Comparison of ENCODE assay signal across 18 cellular contexts in genomic region chr20:24588047-24588635, GRCh38.
A peak's percentile ranks its signal among the peaks of the same experiment; 100 is the strongest.
DNase-seq lines count a peak whose midpoint lies in the region; ATAC-seq and TF ChIP-seq lines count a peak whose summit lies in the region.
"Had no signal": no experiment of that assay in that cellular context is flagged by ENCODE, and none has a peak within 500 bp of the region (broad histone marks: within the 10 kb centered on the region; RNA-seq: fewer than 3 reads in every experiment).

No MANE protein-coding gene starts in this region.

- H3K36me3 Mint-ChIP-seq in brain (no peaks in the 10 kb centered on the region), neural progenitor cell (no peaks in the 10 kb centered on the region)
- H3K36me3 Mint-ChIP-seq in CD8-positive, alpha-beta T cell = no peaks in the 10 kb centered on the region
- H3K36me3 Mint-ChIP-seq: CD4-positive, CD25-positive, alpha-beta regulatory T cell had no signal

- H3K9ac ChIP-seq in SK-N-SH (no peak overlapping the region), neural progenitor cell (no peak overlapping the region)

- CTCF ChIA-PET in SK-N-SH (lab: Yijun Ruan, JAX) = interaction anchor here (0.7 to 1.6 kb wide), 3 partner anchors 23 to 107 kb away, joined by 3 to 4 read pairs (median 3); no protein-coding TSS in a partner anchor
- CTCF ChIA-PET in CD8-positive, alpha-beta T cell (lab: Charles Lee) = interaction anchor here (0.6 kb wide), 1 partner anchor 19 kb away, joined by 3 read pairs; no protein-coding TSS in a partner anchor

- H3K4me2 ChIP-seq in SK-N-SH (no peak overlapping the region; the same call in 1 of the 2 replicates), neural progenitor cell (no peak overlapping the region)

- peaks cover 32% of the 10 kb centered on the region for H3K4me1 Mint-ChIP-seq in brain
- H3K4me1 Mint-ChIP-seq in neural progenitor cell = peaks cover 5% of the 10 kb centered on the region
- no peaks in the 10 kb centered on the region for H3K4me1 Mint-ChIP-seq in CD8-positive, alpha-beta T cell (ENCODE audit: low read depth)
- H3K4me1 Mint-ChIP-seq: CD4-positive, CD25-positive, alpha-beta regulatory T cell had no signal

- TF ChIP-seq CTCF in SK-N-SH (IDR thresholded peaks at IDR 0.05) = no peak
- no peak for TF ChIP-seq CTCF in brain (conservative IDR thresholded peaks at IDR 0.05)
- TF ChIP-seq CTCF in neural progenitor cell (IDR thresholded peaks at IDR 0.05) = no peak
- no peak for TF ChIP-seq CTCF in foreskin keratinocyte (conservative IDR thresholded peaks at IDR 0.05)
- no peak for TF ChIP-seq CTCF in CD8-positive, alpha-beta T cell (IDR thresholded peaks at IDR 0.05)

- H3K27ac Mint-ChIP-seq in brain (peak overlapping the region in 3 of 5 experiments; percentile 28 to 75 (median 42)), neural progenitor cell (peak overlapping the region; percentile 46)
- no peak overlapping the region for H3K27ac Mint-ChIP-seq in CD8-positive, alpha-beta T cell
- H3K27ac Mint-ChIP-seq: B cell; CD4-positive, CD25-positive, alpha-beta regulatory T cell had no signal

- no peaks in the 10 kb centered on the region for H3K27me3 ChIP-seq in SK-N-SH (ENCODE audit: insufficient read depth)
- H3K27me3 ChIP-seq in neural progenitor cell = no peaks in the 10 kb centered on the region
- H3K27me3 ChIP-seq in foreskin keratinocyte = no peaks in the 10 kb centered on the region
- H3K27me3 ChIP-seq in CD8-positive, alpha-beta T cell (ENCODE audit: insufficient read depth, low read length) = no peaks in the 10 kb centered on the region

- H3K79me2 ChIP-seq in SK-N-SH (ENCODE audit: insufficient read depth) (no peaks in the 10 kb centered on the region), neural progenitor cell (ENCODE audit: low read depth) (no peaks in the 10 kb centered on the region)

- H3K27me3 Mint-ChIP-seq in brain (peaks cover 12% of the 10 kb centered on the region), neural progenitor cell (ENCODE audit: insufficient read depth, low read depth) (peaks cover 3% of the 10 kb centered on the region)
- H3K27me3 Mint-ChIP-seq in CD8-positive, alpha-beta T cell (ENCODE audit: low read depth) = no peaks in the 10 kb centered on the region
- H3K27me3 Mint-ChIP-seq: B cell; CD4-positive, CD25-positive, alpha-beta regulatory T cell had no signal

- H3K4me1 ChIP-seq in SK-N-SH (ENCODE audit: control insufficient read depth in 1 of 2, insufficient read depth in 2 of 2, low read depth in 1 of 2, low read length in 1 of 2) (peaks cover 0 to 40% of the 10 kb centered on the region in 2 experiments; a peak in 2 of 4 replicates), neural progenitor cell (no peaks in the 10 kb centered on the region), foreskin keratinocyte (no peaks in the 10 kb centered on the region)
- no peaks in the 10 kb centered on the region for H3K4me1 ChIP-seq in CD8-positive, alpha-beta T cell (ENCODE audit: insufficient read depth, low read length)

- H3K4me3 Mint-ChIP-seq in brain (no peak overlapping the region), neural progenitor cell (no peak overlapping the region)
- H3K4me3 Mint-ChIP-seq in CD8-positive, alpha-beta T cell = no peak overlapping the region
- H3K4me3 Mint-ChIP-seq: B cell; CD4-positive, CD25-positive, alpha-beta regulatory T cell had no signal

- H3K9me3 Mint-ChIP-seq in brain (peaks cover 0 to 3% (median 0%) of the 10 kb centered on the region in 5 experiments), neural progenitor cell (no peaks in the 10 kb centered on the region)
- no peaks in the 10 kb centered on the region for H3K9me3 Mint-ChIP-seq in CD8-positive, alpha-beta T cell

- WGBS in SK-N-SH (ENCODE audit: low lambda C conversion rate) = 15% methylated on average over 5 of the region's 6 CpGs

- H3K36me3 ChIP-seq in SK-N-SH (replicated peaks in 1 of 2; ENCODE audit: control insufficient read depth in 1 of 2, insufficient read depth in 2 of 2, low read length in 1 of 2) (no peaks in the 10 kb centered on the region), neural progenitor cell (no peaks in the 10 kb centered on the region)
- no peaks in the 10 kb centered on the region for H3K36me3 ChIP-seq in CD8-positive, alpha-beta T cell (ENCODE audit: insufficient read depth, low read length)

- ATAC-seq in SK-N-SH treated with all-trans-retinoic acid at 6 μM for 48 hours = peak; percentile 54; the same call in 2 of the 3 replicates
- ATAC-seq in foreskin keratinocyte = no peak
- ATAC-seq in CD8-positive, alpha-beta T cell = no peak
- ATAC-seq: Panc1 had no signal

- no peaks in the 10 kb centered on the region for H3K9me3 ChIP-seq in SK-N-SH
- no peaks in the 10 kb centered on the region for H3K9me3 ChIP-seq in neural progenitor cell (ENCODE audit: low read depth)
- no peaks in the 10 kb centered on the region for H3K9me3 ChIP-seq in CD8-positive, alpha-beta T cell (ENCODE audit: low read length)

- H3F3A ChIP-seq in SK-N-SH (replicated peaks; ENCODE audit: insufficient read depth) (no peaks in the 10 kb centered on the region), neural progenitor cell (ENCODE audit: low read depth) (no peaks in the 10 kb centered on the region)

- no peak overlapping the region for H2AFZ ChIP-seq in SK-N-SH (ENCODE audit: low read depth)
- H2AFZ ChIP-seq in neural progenitor cell (replicated peaks) = no peak overlapping the region

- H3K4me3 ChIP-seq in SK-N-SH (ENCODE audit: low read depth in 2 of 2, low read length in 1 of 2) (no peak overlapping the region), neural progenitor cell (no peak overlapping the region)
- H3K4me3 ChIP-seq in CD8-positive, alpha-beta T cell (ENCODE audit: low read depth, low read length) = no peak overlapping the region

- H4K20me1 ChIP-seq in SK-N-SH (ENCODE audit: insufficient read depth) = no peaks in the 10 kb centered on the region
- no peaks in the 10 kb centered on the region for H4K20me1 ChIP-seq in neural progenitor cell (ENCODE audit: low read depth)

- TF ChIP-seq EP300 in SK-N-SH (IDR thresholded peaks at IDR 0.05; ENCODE audit: borderline replicate concordance in 1 of 2, low read depth in 1 of 2, low read length in 1 of 2) = no peak

- intact Hi-C loops in cardiac septum (cut with DNase I) = no loop called here
- intact Hi-C loops in CD8-positive, alpha-beta T cell (cut with DNase I, micrococcal nuclease) = no loop called here

- no peak for TF ChIP-seq RAD21 in SK-N-SH (IDR thresholded peaks at IDR 0.05; ENCODE audit: low read length)

- H3K27ac ChIP-seq in SK-N-SH (ENCODE audit: low read depth in 2 of 2, low read length in 1 of 2) (no peak overlapping the region; a peak in 1 of 4 replicates), neural progenitor cell (no peak overlapping the region), foreskin keratinocyte (no peak overlapping the region)
- no peak overlapping the region for H3K27ac ChIP-seq in CD8-positive, alpha-beta T cell (ENCODE audit: low read depth, low read length)
- H3K27ac ChIP-seq: 22Rv1, RWPE1 had no signal

- DNase-seq in SK-N-SH (no peak), neural progenitor cell (ENCODE audit: low spot score) (no peak), foreskin keratinocyte (no peak), cardiac septum (ENCODE audit: low spot score) (no peak)
- DNase-seq in CD8-positive, alpha-beta T cell = no peak
- DNase-seq: CD4-positive, CD25-positive, alpha-beta regulatory T cell; IMR-90; KG1; MM.1S; NCI-H2029 treated with DMSO at 0.1 percent for 48 hours; NCI-H526; SHP77 had no signal

- H3K9me2 ChIP-seq in SK-N-SH = no peaks in the 10 kb centered on the region

- POLR2A ChIA-PET in SK-N-SH (lab: Yijun Ruan, JAX) = no interaction called here
- POLR2A ChIA-PET in CD8-positive, alpha-beta T cell (lab: Charles Lee) = no interaction called here

TF ChIP-seq in SK-N-SH treated with all-trans-retinoic acid at 6 μM for 48 hours, 23 proteins besides CTCF, POLR2A, EP300 and RAD21 (continues in another document):
- TF ChIP-seq POU6F1 (CRISPR knock-in tag; IDR thresholded peaks at IDR 0.05; ENCODE audit: borderline replicate concordance, low read depth) (no peak), ARNTL (CRISPR knock-in tag; IDR thresholded peaks at IDR 0.05; ENCODE audit: borderline replicate concordance, low read depth) (no peak), ZC3H10 (CRISPR knock-in tag; IDR thresholded peaks at IDR 0.05) (no peak), CSDC2 (CRISPR knock-in tag; IDR thresholded peaks at IDR 0.05) (no peak), ESRRG (CRISPR knock-in tag; IDR thresholded peaks at IDR 0.05) (no peak)

TF ChIP-seq in SK-N-SH, 30 proteins besides CTCF, POLR2A, EP300 and RAD21:
- TF ChIP-seq GATA2 (CRISPR knock-in tag; IDR thresholded peaks at IDR 0.05) = no peak
